In the genomic region with DNA sequence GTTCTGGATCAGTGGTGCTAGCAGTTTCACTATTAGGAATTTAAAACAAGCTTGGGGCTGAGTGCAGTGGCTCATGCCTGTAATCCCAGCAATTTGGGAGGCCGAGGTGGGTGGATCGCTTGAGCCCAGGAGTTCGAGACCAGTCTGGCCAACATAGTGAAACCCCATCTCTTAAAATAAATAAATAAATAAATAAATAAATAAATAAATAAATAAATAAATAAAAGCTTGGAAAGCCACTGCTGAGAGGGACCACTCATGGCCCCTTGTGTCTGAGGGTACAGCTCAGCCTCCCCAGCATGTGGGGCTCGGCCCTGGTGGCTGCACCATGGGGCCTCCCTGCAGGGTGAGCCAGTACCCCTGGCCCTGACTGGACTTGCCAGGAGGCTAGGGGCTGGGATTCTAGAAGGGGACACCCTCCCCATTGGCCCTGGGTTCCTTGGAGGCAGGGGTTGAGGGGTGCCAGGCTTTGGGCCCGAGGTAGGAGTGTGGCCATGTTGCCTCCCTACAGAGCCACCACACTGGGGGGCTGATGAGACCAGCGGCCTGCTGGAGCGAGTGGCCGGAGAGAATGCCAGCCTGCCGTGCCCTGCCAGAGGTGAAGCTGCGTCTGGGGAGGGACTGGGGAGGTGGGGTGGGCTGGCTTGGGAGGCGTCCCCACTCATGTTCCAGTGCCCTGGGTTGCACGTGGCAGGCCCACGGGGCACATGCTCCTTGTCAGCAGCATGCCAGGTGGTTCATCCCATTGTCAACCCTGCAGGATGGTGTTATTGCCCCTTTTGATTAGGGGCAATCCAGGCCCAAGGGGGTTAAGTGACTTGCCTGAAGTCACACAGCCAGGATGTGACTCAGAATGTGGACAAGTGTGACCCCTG, we compare ENCODE assay signal across 1 cellular context.
TF ChIP-seq lines count a peak whose summit lies in the region.

No MANE protein-coding gene starts in this region.

TF ChIP-seq in HEK293, 187 proteins besides CTCF, POLR2A, EP300 and RAD21 (continued from another document):
- TF ChIP-seq, protein P1, sequence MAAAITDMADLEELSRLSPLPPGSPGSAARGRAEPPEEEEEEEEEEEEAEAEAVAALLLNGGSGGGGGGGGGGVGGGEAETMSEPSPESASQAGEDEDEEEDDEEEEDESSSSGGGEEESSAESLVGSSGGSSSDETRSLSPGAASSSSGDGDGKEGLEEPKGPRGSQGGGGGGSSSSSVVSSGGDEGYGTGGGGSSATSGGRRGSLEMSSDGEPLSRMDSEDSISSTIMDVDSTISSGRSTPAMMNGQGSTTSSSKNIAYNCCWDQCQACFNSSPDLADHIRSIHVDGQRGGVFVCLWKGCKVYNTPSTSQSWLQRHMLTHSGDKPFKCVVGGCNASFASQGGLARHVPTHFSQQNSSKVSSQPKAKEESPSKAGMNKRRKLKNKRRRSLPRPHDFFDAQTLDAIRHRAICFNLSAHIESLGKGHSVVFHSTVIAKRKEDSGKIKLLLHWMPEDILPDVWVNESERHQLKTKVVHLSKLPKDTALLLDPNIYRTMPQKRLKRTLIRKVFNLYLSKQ (tag by site-specific recombination; IDR thresholded peaks at IDR 0.05; ENCODE audit: borderline replicate concordance), result 0 out of 2 replicates have a peak, but pooled peaks have one; percentile 17
- TF ChIP-seq ZNF138 (tag by site-specific recombination; IDR thresholded peaks at IDR 0.05; ENCODE audit: borderline replicate concordance) (0 out of 2 replicates have a peak, but pooled peaks have one; percentile 51), ZNF202 (tag by site-specific recombination; IDR thresholded peaks at IDR 0.05; ENCODE audit: borderline replicate concordance) (peak; percentile 87; the same call in 1 of the 2 replicates), ZNF560 (tag by site-specific recombination; IDR thresholded peaks at IDR 0.05; ENCODE audit: borderline replicate concordance) (peak; percentile 96), ZNF624 (tag by site-specific recombination; IDR thresholded peaks at IDR 0.05) (no peak), ZNF132 (tag by site-specific recombination; IDR thresholded peaks at IDR 0.05; ENCODE audit: borderline replicate concordance) (no peak), ZNF48 (tag by site-specific recombination; IDR thresholded peaks at IDR 0.05) (no peak), KLF7 (tag by site-specific recombination; IDR thresholded peaks at IDR 0.05; ENCODE audit: borderline replicate concordance) (peak; percentile 46; the same call in 1 of the 2 replicates), ZNF600 (tag by site-specific recombination; IDR thresholded peaks at IDR 0.05) (no peak), ZNF266 (tag by site-specific recombination; IDR thresholded peaks at IDR 0.05; ENCODE audit: low read depth) (peak; percentile 92), ZNF623 (tag by site-specific recombination; IDR thresholded peaks at IDR 0.05) (peak; percentile 89), ZBTB1 (tag by site-specific recombination; IDR thresholded peaks at IDR 0.05) (0 out of 2 replicates have a peak, but pooled peaks have one; percentile 52), ZFP37 (tag by site-specific recombination; IDR thresholded peaks at IDR 0.05) (peak; percentile 84), ZNF558 (tag by site-specific recombination; IDR thresholded peaks at IDR 0.05) (peak; percentile 92), ZIC2 (tag by site-specific recombination; IDR thresholded peaks at IDR 0.05) (peak; percentile 61)
- TF ChIP-seq, protein P2, sequence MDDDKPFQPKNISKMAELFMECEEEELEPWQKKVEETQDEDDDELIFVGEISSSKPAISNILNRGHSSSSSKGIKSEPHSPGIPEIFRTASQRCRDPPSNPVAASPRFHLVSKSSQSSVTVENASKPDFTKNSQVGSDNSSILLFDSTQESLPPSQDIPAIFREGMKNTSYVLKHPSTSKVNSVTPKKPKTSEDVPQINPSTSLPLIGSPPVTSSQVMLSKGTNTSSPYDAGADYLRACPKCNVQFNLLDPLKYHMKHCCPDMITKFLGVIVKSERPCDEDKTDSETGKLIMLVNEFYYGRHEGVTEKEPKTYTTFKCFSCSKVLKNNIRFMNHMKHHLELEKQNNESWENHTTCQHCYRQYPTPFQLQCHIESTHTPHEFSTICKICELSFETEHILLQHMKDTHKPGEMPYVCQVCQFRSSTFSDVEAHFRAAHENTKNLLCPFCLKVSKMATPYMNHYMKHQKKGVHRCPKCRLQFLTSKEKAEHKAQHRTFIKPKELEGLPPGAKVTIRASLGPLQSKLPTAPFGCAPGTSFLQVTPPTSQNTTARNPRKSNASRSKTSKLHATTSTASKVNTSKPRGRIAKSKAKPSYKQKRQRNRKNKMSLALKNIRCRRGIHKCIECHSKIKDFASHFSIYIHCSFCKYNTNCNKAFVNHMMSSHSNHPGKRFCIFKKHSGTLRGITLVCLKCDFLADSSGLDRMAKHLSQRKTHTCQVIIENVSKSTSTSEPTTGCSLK (tag by site-specific recombination; IDR thresholded peaks at IDR 0.05), result no peak
- TF ChIP-seq, protein P3, sequence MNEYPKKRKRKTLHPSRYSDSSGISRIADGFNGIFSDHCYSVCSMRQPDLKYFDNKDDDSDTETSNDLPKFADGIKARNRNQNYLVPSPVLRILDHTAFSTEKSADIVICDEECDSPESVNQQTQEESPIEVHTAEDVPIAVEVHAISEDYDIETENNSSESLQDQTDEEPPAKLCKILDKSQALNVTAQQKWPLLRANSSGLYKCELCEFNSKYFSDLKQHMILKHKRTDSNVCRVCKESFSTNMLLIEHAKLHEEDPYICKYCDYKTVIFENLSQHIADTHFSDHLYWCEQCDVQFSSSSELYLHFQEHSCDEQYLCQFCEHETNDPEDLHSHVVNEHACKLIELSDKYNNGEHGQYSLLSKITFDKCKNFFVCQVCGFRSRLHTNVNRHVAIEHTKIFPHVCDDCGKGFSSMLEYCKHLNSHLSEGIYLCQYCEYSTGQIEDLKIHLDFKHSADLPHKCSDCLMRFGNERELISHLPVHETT (tag by site-specific recombination; IDR thresholded peaks at IDR 0.05), result 0 out of 2 replicates have a peak, but pooled peaks have one; percentile 53
